Comparison of ENCODE assay signal across 33 cellular contexts in genomic region chr17:47975815-47976190, GRCh38. TPM values are rescaled to one million over a fixed set of nuclear protein-coding genes. Genes with fewer than 3 reads are reported as not detected.
"Had no signal": no experiment of that assay in that cellular context is flagged by ENCODE, and none has a peak within 500 bp of the region (broad histone marks: within the 10 kb centered on the region; RNA-seq: fewer than 3 reads in every experiment).

No MANE protein-coding gene starts in this region.

- H3K27me3 Mint-ChIP-seq: activated naive CD8-positive, alpha-beta T cell treated with anti-CD3 and anti-CD28 coated beads for 36 hours; IgD-negative memory B cell; T-cell had no signal

- H3K9me3 Mint-ChIP-seq: activated naive CD4-positive, alpha-beta T cell treated with anti-CD3 and anti-CD28 coated beads for 36 hours; activated naive CD8-positive, alpha-beta T cell treated with anti-CD3 and anti-CD28 coated beads for 36 hours; activated T-helper 1 cell treated with anti-CD3 and anti-CD28 coated beads, Interleukin-12 subunit alpha, Interleukin-12 subunit beta, Interleukin-2, Interleukin-4 antibody, amounts not matched to agents 30 ng/mL and 10 ng/mL and 1 ng/mL, durations not matched to agents 14 hours and 24 hours and 36 hours; IgD-negative memory B cell; T-cell had no signal

- FAIRE-seq: TTC549 had no signal

- H3K27me3 ChIP-seq: breast epithelium, MG63 had no signal

- H3K36me3 Mint-ChIP-seq: IgD-negative memory B cell had no signal

- ATAC-seq: Right ventricle myocardium inferior, T-cell had no signal

- H3K9me3 ChIP-seq: breast epithelium, MG63 had no signal

- H3K36me3 ChIP-seq: breast epithelium had no signal

- H3K4me3 Mint-ChIP-seq: activated naive CD4-positive, alpha-beta T cell treated with anti-CD3 and anti-CD28 coated beads for 36 hours; activated naive CD8-positive, alpha-beta T cell treated with anti-CD3 and anti-CD28 coated beads for 36 hours; activated T-helper 1 cell treated with anti-CD3 and anti-CD28 coated beads, Interleukin-12 subunit alpha, Interleukin-12 subunit beta, Interleukin-2, Interleukin-4 antibody, amounts not matched to agents 30 ng/mL and 10 ng/mL and 1 ng/mL, durations not matched to agents 14 hours and 24 hours and 36 hours; IgD-negative memory B cell; T-cell had no signal

- H3K4me2 ChIP-seq: KMS-11 had no signal

- H3K27ac ChIP-seq: breast epithelium, KMS-11, SK-N-MC had no signal

- H3K27ac Mint-ChIP-seq: activated naive CD4-positive, alpha-beta T cell treated with anti-CD3 and anti-CD28 coated beads for 36 hours; activated naive CD8-positive, alpha-beta T cell treated with anti-CD3 and anti-CD28 coated beads for 36 hours; activated T-helper 1 cell treated with anti-CD3 and anti-CD28 coated beads, Interleukin-12 subunit alpha, Interleukin-12 subunit beta, Interleukin-2, Interleukin-4 antibody, amounts not matched to agents 30 ng/mL and 10 ng/mL and 1 ng/mL, durations not matched to agents 14 hours and 24 hours and 36 hours had no signal

- DNase-seq: activated CD4-positive, alpha-beta T cell treated with anti-CD3 and anti-CD28 coated beads, Interleukin-2, amount 50 U/mL, for 1 hour; activated CD4-positive, CD25-positive, alpha-beta regulatory T cell; activated CD8-positive, alpha-beta memory T cell treated with anti-CD3 and anti-CD28 coated beads, Interleukin-2, amount 50 U/mL, for 48 hours; activated effector memory CD4-positive, alpha-beta T cell treated with anti-CD3 and anti-CD28 coated beads, Interleukin-2, amount 50 U/mL, for 16 hours; activated naive CD4-positive, alpha-beta T cell treated with anti-CD3 and anti-CD28 coated beads for 36 hours; activated naive CD8-positive, alpha-beta T cell treated with anti-CD3 and anti-CD28 coated beads for 36 hours; activated T-cell treated with anti-CD3 and anti-CD28 coated beads, Interleukin-2, amount 50 U/mL, for 1 hour; caudate nucleus; MG63; MV-4-11; NCI-H1092 treated with DMSO at 0.1 percent for 48 hours; NCI-H1417 treated with DMSO at 0.1 percent for 48 hours; NCI-H1694; NCI-H2029; NCI-H2107; NCI-H2171 treated with DMSO at 0.1 percent for 48 hours; NCI-H226; NCI-H510A; NCI-H526 treated with DMSO at 0.1 percent for 48 hours; NCI-H82; T-cell; T-helper 2 cell; T1000 had no signal

- H3K9ac ChIP-seq: KMS-11 had no signal

- H3K4me3 ChIP-seq: breast epithelium, MG63, SK-N-MC had no signal

RNA-seq across cellular contexts. Expression of gene PRR15L, which starts 18.1 kb away (rescaled TPM):
- total RNA-seq: activated naive CD4-positive, alpha-beta T cell treated with anti-CD3 and anti-CD28 coated beads for 36 hours; activated naive CD8-positive, alpha-beta T cell treated with anti-CD3 and anti-CD28 coated beads for 36 hours; activated T-helper 1 cell treated with anti-CD3 and anti-CD28 coated beads, Interleukin-12 subunit alpha, Interleukin-12 subunit beta, Interleukin-2, Interleukin-4 antibody, amounts not matched to agents 30 ng/mL and 10 ng/mL and 1 ng/mL, durations not matched to agents 14 hours and 24 hours and 36 hours; chondrocyte; OCI-LY7; Right ventricle myocardium inferior; RPMI7951 had no signal
- polyA plus RNA-seq: IgD-negative memory B cell had no signal
